In the genomic region with DNA sequence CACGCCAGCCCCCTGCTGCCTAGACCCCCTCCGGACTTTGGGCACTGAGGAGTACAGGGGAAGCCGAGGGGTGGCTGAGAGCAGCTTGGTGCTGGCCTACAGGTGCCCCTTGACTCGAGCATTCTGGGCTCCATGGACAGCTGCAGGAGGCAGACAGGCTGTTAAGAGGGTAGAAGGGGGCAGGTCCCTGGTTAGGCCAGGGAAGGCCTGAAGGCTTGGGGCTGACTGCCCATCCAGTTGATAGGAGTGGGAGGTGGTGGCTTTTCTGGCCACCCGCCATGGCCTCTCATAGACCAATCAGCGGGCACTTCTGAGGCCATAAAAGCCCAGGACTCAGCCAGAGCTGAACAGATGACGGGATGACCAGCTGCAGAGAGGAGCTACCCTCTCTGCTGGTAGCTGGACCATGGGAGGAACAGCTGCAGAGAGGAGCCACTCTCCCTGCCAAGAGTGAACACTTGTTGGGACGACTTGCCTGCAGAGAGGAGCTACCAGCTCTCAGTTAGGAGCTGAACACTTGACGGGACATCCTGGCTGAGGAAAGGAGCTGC, we compare ENCODE assay signal across 20 cellular contexts. TPM values are rescaled to one million over a fixed set of nuclear protein-coding genes. Genes with fewer than 3 reads are reported as not detected.
"Had no signal": no experiment of that assay in that cellular context is flagged by ENCODE, and none has a peak within 500 bp of the region (broad histone marks: within the 10 kb centered on the region; RNA-seq: fewer than 3 reads in every experiment).

No MANE protein-coding gene starts in this region.

- H3K27me3 ChIP-seq: body of pancreas, foreskin keratinocyte, sigmoid colon, tibial artery had no signal

- DNase-seq: activated CD4-positive, alpha-beta memory T cell treated with anti-CD3 and anti-CD28 coated beads for 36 hours; activated CD4-positive, alpha-beta T cell treated with anti-CD3 and anti-CD28 coated beads for 48 hours; activated naive CD4-positive, alpha-beta T cell treated with Interleukin-2 at 50 U/mL for 16 hours; activated T-cell treated with anti-CD3 and anti-CD28 coated beads, Interleukin-2, amount 50 U/mL, for 48 hours; body of pancreas; caudate nucleus; dermis blood vessel endothelial cell; effector memory CD4-positive, alpha-beta T cell; foreskin keratinocyte; kidney; nephron progenitor cell; sigmoid colon; stimulated activated naive CD8-positive, alpha-beta T cell treated with anti-CD3 and anti-CD28 coated beads, Interleukin-15, amount 100 ng/mL, for 72 hours; tibial artery had no signal

- H3K4me1 Mint-ChIP-seq: stimulated activated naive CD8-positive, alpha-beta T cell treated with anti-CD3 and anti-CD28 coated beads, Interleukin-15, amount 100 ng/mL, for 72 hours had no signal

- H3K4me3 ChIP-seq: body of pancreas, lung, sigmoid colon, tibial artery had no signal

- ATAC-seq: body of pancreas, foreskin keratinocyte, left lobe of liver had no signal

- FAIRE-seq: kidney, urothelium cell line had no signal

- H3K4me3 Mint-ChIP-seq: activated CD4-positive, alpha-beta memory T cell treated with anti-CD3 and anti-CD28 coated beads for 36 hours; nephron progenitor cell; stimulated activated naive CD8-positive, alpha-beta T cell treated with anti-CD3 and anti-CD28 coated beads, Interleukin-15, amount 100 ng/mL, for 72 hours had no signal

- H3K9me3 ChIP-seq: body of pancreas, sigmoid colon, tibial artery had no signal

- H3K27ac ChIP-seq: body of pancreas, foreskin keratinocyte, sigmoid colon, tibial artery had no signal

- H3K36me3 ChIP-seq: sigmoid colon, tibial artery had no signal

- H3K4me1 ChIP-seq: body of pancreas, foreskin keratinocyte, sigmoid colon, tibial artery had no signal

- H3K36me3 Mint-ChIP-seq: activated CD4-positive, alpha-beta memory T cell treated with anti-CD3 and anti-CD28 coated beads for 36 hours had no signal

- H3K27me3 Mint-ChIP-seq: stimulated activated naive CD8-positive, alpha-beta T cell treated with anti-CD3 and anti-CD28 coated beads, Interleukin-15, amount 100 ng/mL, for 72 hours had no signal

- H3K27ac Mint-ChIP-seq: activated CD4-positive, alpha-beta memory T cell treated with anti-CD3 and anti-CD28 coated beads for 36 hours; nephron progenitor cell had no signal

- H3K9me3 Mint-ChIP-seq: activated CD4-positive, alpha-beta memory T cell treated with anti-CD3 and anti-CD28 coated beads for 36 hours; nephron progenitor cell; stimulated activated naive CD8-positive, alpha-beta T cell treated with anti-CD3 and anti-CD28 coated beads, Interleukin-15, amount 100 ng/mL, for 72 hours had no signal

RNA-seq across cellular contexts. Expression of gene CSNK1A1L, which starts 35.2 kb away (rescaled TPM):
- total RNA-seq: activated CD4-positive, alpha-beta memory T cell treated with anti-CD3 and anti-CD28 coated beads for 36 hours; body of pancreas; dermis blood vessel endothelial cell; foreskin keratinocyte; kidney; left lobe of liver; lung; mesenteric fat pad; sigmoid colon; T-helper 2 cell treated with Interferon-gamma antibody and Interleukin-4, amounts not matched to agents 100 ng/mL and 5 ng/mL, for 36 hours had no signal
- polyA plus RNA-seq: esophagus, foreskin keratinocyte, lung, sigmoid colon had no signal
